ENCODE assay signal across 9 cellular contexts in genomic region chr3:9069971-9070370, GRCh38.
"Had no signal": no experiment of that assay in that cellular context is flagged by ENCODE, and none has a peak within 500 bp of the region (broad histone marks: within the 10 kb centered on the region; RNA-seq: fewer than 3 reads in every experiment).

No MANE protein-coding gene starts in this region.

- FAIRE-seq: H1, HTR-8/SVneo, K562 had no signal

- ATAC-seq: GM23338, HCT116, K562 had no signal

- H3K9me3 ChIP-seq: HAP-1 had no signal

- H3K4me2 ChIP-seq: GM23338 had no signal

- H3K4me3 ChIP-seq: GM23338, HAP-1, K562 had no signal

- H3K9me3 Mint-ChIP-seq: GM23338, HFFc6 had no signal

- H3K4me3 Mint-ChIP-seq: GM23338, HFFc6 had no signal

- H3K27ac Mint-ChIP-seq: GM23338, HFFc6 had no signal

- H3K36me3 ChIP-seq: HAP-1 had no signal

- H2AFZ ChIP-seq: GM23338 had no signal

- H3K4me1 ChIP-seq: HAP-1 had no signal

- DNase-seq: H7, HFFc6, IMR-90 had no signal
